24 cellular contexts compared by ENCODE assay signal in genomic region chr18:8106603-8107002, GRCh38.
DNase-seq lines count a peak whose midpoint lies in the region; ATAC-seq, FAIRE-seq and TF ChIP-seq lines count a peak whose summit lies in the region.
"Had no signal": no experiment of that assay in that cellular context is flagged by ENCODE, and none has a peak within 500 bp of the region (broad histone marks: within the 10 kb centered on the region; RNA-seq: fewer than 3 reads in every experiment).

No MANE protein-coding gene starts in this region.

- peak in 1 of 2 donors; percentile 23 for TF ChIP-seq CTCF in mammary epithelial cell (conservative IDR thresholded peaks at IDR 0.05 in 1 of 2, IDR thresholded peaks at IDR 0.05 in 1 of 2; ENCODE audit: extremely low read depth in 1 of 2, insufficient read depth in 1 of 2, low read depth in 1 of 2, low read length in 2 of 2)
- TF ChIP-seq CTCF in keratinocyte (optimal IDR thresholded peaks at IDR 0.05 in 1 of 3, IDR thresholded peaks at IDR 0.05 in 1 of 3, conservative IDR thresholded peaks at IDR 0.05 in 1 of 3; ENCODE audit: extremely low read depth in 1 of 3, insufficient read depth in 2 of 3, low read length in 3 of 3), result peak in 1 of 3 experiments; percentile 29
- no peak for TF ChIP-seq CTCF in thyroid gland (IDR thresholded peaks at IDR 0.05)
- TF ChIP-seq CTCF in coronary artery (IDR thresholded peaks at IDR 0.05), result no peak

- intact Hi-C loops in mammary epithelial cell (cut with micrococcal nuclease), result loop anchor here (1.0 to 10.0 kb wide), 2 partner anchors 10 to 542 kb away; partner anchors contain the start of gene PTPRM
- intact Hi-C loops in thyroid gland (cut with DNase I), result no loop called here

- in situ Hi-C loops in mammary epithelial cell (cut with MboI; ENCODE audit: low sequenced_read_pairs in 2 of 2), result no loop called here

- DNase-seq in HPDE6-E6E7 (ENCODE audit: extremely low spot score), result peak; percentile 60
- DNase-seq in mammary epithelial cell, result peak; percentile 93
- DNase-seq in keratinocyte (ENCODE audit: low read depth, low spot score), result peak; percentile 54
- DNase-seq in thyroid gland, result peak in 1 of 2 donors; percentile 15
- no peak for DNase-seq in coronary artery (ENCODE audit: low spot score)
- no peak for DNase-seq in activated CD4-positive, alpha-beta T cell treated with anti-CD3 and anti-CD28 coated beads for 48 hours
- DNase-seq: Caco-2; CD4-positive, alpha-beta memory T cell; DND-41; KBM-7; NCI-H1694; NCI-H2081; NCI-H2171; NCI-H524 treated with DMSO at 0.1 percent for 48 hours; NCI-H82; Right ventricle myocardium superior had no signal

- dilution Hi-C loops in mammary epithelial cell (cut with HindIII; ENCODE audit: low sequenced_read_pairs), result no loop called here
- dilution Hi-C loops in keratinocyte (cut with MboI; ENCODE audit: extremely low pct_ligation_motif_present, low sequenced_read_pairs), result no loop called here

- BruUV-seq in mammary epithelial cell (replicated peaks; lab: Mats Ljungman, UMichigan), result no TSS peak

- H3K27ac ChIP-seq in mammary epithelial cell (ENCODE audit: insufficient read depth, low read depth, low read length) (peak overlapping the region; percentile 65), keratinocyte (ENCODE audit: control insufficient read depth, insufficient read depth, low read length) (peak overlapping the region; percentile 27), thyroid gland (peak overlapping the region; percentile 62 to 76 (median 71)), coronary artery (no peak overlapping the region)
- H3K27ac ChIP-seq: BLaER1, HL-60 had no signal

- WGBS in mammary epithelial cell (ENCODE audit: low coverage, missing lambda C conversion rate), result 0% methylated on average over 2 of the region's 4 CpGs
- 86 to 88% methylated on average over 4 of the region's 4 CpGs for WGBS in thyroid gland, 2 donors

- H3K4me2 ChIP-seq in mammary epithelial cell (ENCODE audit: insufficient read depth, low read depth, low read length) (peak overlapping the region; percentile 65), keratinocyte (ENCODE audit: control insufficient read depth, extremely low read depth, insufficient read depth, low read depth, low read length) (peak overlapping the region; percentile 54)
- H3K4me2 ChIP-seq: BLaER1 had no signal

- TF ChIP-seq POLR2A in thyroid gland (IDR thresholded peaks at IDR 0.05), result no peak

- H3K9me1 ChIP-seq in keratinocyte (ENCODE audit: control insufficient read depth, extremely low read depth, insufficient read depth, low read length), result no peaks in the 10 kb centered on the region

- no peak overlapping the region for H3K9ac ChIP-seq in mammary epithelial cell (ENCODE audit: insufficient read depth, low read length)
- H3K9ac ChIP-seq in keratinocyte (ENCODE audit: control insufficient read depth, extremely low read depth, insufficient read depth, low read length), result no peak overlapping the region
- H3K9ac ChIP-seq: BLaER1 had no signal

- H3K9me3 ChIP-seq in mammary epithelial cell (replicated peaks; ENCODE audit: insufficient read depth, low read length) (no peaks in the 10 kb centered on the region), keratinocyte (ENCODE audit: control insufficient read depth, low read depth, low read length) (no peaks in the 10 kb centered on the region), thyroid gland (no peaks in the 10 kb centered on the region)
- H3K9me3 ChIP-seq: BLaER1, Caco-2 had no signal

- H3K36me3 ChIP-seq in mammary epithelial cell (ENCODE audit: insufficient read depth, low read length) (no peaks in the 10 kb centered on the region), keratinocyte (ENCODE audit: control insufficient read depth in 2 of 2, extremely low read depth in 1 of 2, insufficient read depth in 2 of 2, low read length in 2 of 2) (no peaks in the 10 kb centered on the region), thyroid gland (no peaks in the 10 kb centered on the region)
- H3K36me3 ChIP-seq: BLaER1 had no signal

- ATAC-seq in HG02623 (IDR thresholded peaks at IDR 0.05; ENCODE audit: unreplicated experiment), result no peak
- ATAC-seq: Panc1 had no signal

- H3K4me3 ChIP-seq in mammary epithelial cell (replicated peaks in 1 of 3; ENCODE audit: insufficient read depth in 1 of 3, low read depth in 2 of 3, low read length in 3 of 3) (no peak overlapping the region), keratinocyte (ENCODE audit: control insufficient read depth in 2 of 3, extremely low read depth in 1 of 3, insufficient read depth in 2 of 3, low read depth in 1 of 3, low read length in 3 of 3) (peak overlapping the region in 1 of 3 experiments; percentile 13), thyroid gland (replicated peaks in 1 of 3) (no peak overlapping the region), coronary artery (no peak overlapping the region)
- H3K4me3 ChIP-seq: BLaER1 had no signal

- H2AFZ ChIP-seq in mammary epithelial cell (ENCODE audit: low read depth, low read length) (peak overlapping the region; percentile 60), keratinocyte (ENCODE audit: control insufficient read depth, low read length) (peak overlapping the region; percentile 62)

- H3K4me1 ChIP-seq in mammary epithelial cell (ENCODE audit: insufficient read depth, low read length) (peaks cover 16% of the 10 kb centered on the region), keratinocyte (ENCODE audit: control insufficient read depth, extremely low read depth, insufficient read depth, low read length) (peaks cover 13% of the 10 kb centered on the region), thyroid gland (peaks cover 40 to 41% of the 10 kb centered on the region in 2 donors)
- H3K4me1 ChIP-seq: BLaER1, Caco-2 had no signal

- no peaks in the 10 kb centered on the region for H4K20me1 ChIP-seq in mammary epithelial cell (ENCODE audit: insufficient read depth, low read length)
- no peaks in the 10 kb centered on the region for H4K20me1 ChIP-seq in keratinocyte (ENCODE audit: control insufficient read depth, extremely low read depth, insufficient read depth, low read length)
- H4K20me1 ChIP-seq: BLaER1 had no signal

- CTCF ChIA-PET in mammary epithelial cell (lab: Charles Lee; ENCODE audit: low non-redundant PET), result interaction anchor here (1.0 kb wide), 1 partner anchor 10 kb away, joined by 6 read pairs; no protein-coding TSS in a partner anchor

- H3K79me2 ChIP-seq in mammary epithelial cell (ENCODE audit: insufficient read depth, low read length), result no peaks in the 10 kb centered on the region
- no peaks in the 10 kb centered on the region for H3K79me2 ChIP-seq in keratinocyte (ENCODE audit: control insufficient read depth, insufficient read depth, low read length)

- FAIRE-seq in keratinocyte (lab: Jason Lieb, UNC), result peak; percentile 86
- FAIRE-seq: G401.6, GM18507, GM19239, H1 had no signal

- no peaks in the 10 kb centered on the region for H3K27me3 ChIP-seq in mammary epithelial cell (ENCODE audit: insufficient read depth, low read length)
- no peaks in the 10 kb centered on the region for H3K27me3 ChIP-seq in keratinocyte (ENCODE audit: control insufficient read depth, extremely low read depth, insufficient read depth, low read length)
- no peaks in the 10 kb centered on the region for H3K27me3 ChIP-seq in thyroid gland
- H3K27me3 ChIP-seq: BLaER1 had no signal

Comparison
In these comparisons a context has a peak if more than half of its experiments do, and no peak if none do; other contexts are left out.
1. DNase-seq: peak in HPDE6-E6E7 (single experiment), mammary epithelial cell (single experiment) and keratinocyte (single experiment); none in coronary artery (single experiment) and activated CD4-positive, alpha-beta T cell treated with anti-CD3 and anti-CD28 coated beads for 48 hours (single experiment).
2. H3K27ac ChIP-seq: peak in mammary epithelial cell (single experiment), keratinocyte (single experiment) and thyroid gland (3 of 3); none in coronary artery (0 of 2).